In the genomic region with DNA sequence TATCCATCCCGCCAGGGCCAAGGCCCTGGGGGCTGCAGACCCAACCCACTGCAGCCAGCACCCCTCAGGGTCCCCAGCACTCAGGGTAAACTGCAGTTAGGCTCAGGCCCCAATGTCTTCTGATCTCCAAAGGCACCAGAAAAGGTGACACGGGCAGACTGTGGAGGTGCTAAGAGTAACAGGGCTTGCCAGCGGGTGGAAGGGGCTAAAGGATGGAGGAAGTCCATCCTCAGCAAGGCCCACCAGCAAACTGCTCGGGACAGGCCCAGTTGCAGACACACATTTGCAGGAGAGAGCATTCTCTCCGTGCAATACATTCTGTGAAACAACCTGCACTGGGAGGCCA, we compare ENCODE assay signal across 1 cellular context.
TF ChIP-seq lines count a peak whose summit lies in the region.

No MANE protein-coding gene starts in this region.

TF ChIP-seq in liver, 16 proteins besides CTCF, POLR2A, EP300 and RAD21 (continued from another document):
- TF ChIP-seq, protein P1, sequence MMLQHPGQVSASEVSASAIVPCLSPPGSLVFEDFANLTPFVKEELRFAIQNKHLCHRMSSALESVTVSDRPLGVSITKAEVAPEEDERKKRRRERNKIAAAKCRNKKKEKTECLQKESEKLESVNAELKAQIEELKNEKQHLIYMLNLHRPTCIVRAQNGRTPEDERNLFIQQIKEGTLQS (IDR thresholded peaks at IDR 0.05) = no peak
- TF ChIP-seq JUND (IDR thresholded peaks at IDR 0.05) (no peak), RXRA (IDR thresholded peaks at IDR 0.05) (no peak), NR2F2 (IDR thresholded peaks at IDR 0.05) (no peak), HNF4A (conservative IDR thresholded peaks at IDR 0.05) (no peak), EGR1 (IDR thresholded peaks at IDR 0.05; ENCODE audit: low read depth in 2 of 2) (no peak), TAF1 (conservative IDR thresholded peaks at IDR 0.05) (no peak), SP1 (IDR thresholded peaks at IDR 0.05) (no peak), YY1 (IDR thresholded peaks at IDR 0.05) (no peak), FOXA1 (IDR thresholded peaks at IDR 0.05) (no peak), GABPA (IDR thresholded peaks at IDR 0.05 in 1 of 2, conservative IDR thresholded peaks at IDR 0.05 in 1 of 2) (no peak), FOXA2 (IDR thresholded peaks at IDR 0.05) (no peak), HNF4G (IDR thresholded peaks at IDR 0.05) (no peak)
- TF ChIP-seq, protein P2, sequence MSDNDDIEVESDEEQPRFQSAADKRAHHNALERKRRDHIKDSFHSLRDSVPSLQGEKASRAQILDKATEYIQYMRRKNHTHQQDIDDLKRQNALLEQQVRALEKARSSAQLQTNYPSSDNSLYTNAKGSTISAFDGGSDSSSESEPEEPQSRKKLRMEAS (IDR thresholded peaks at IDR 0.05) = no peak
- TF ChIP-seq, protein P3, sequence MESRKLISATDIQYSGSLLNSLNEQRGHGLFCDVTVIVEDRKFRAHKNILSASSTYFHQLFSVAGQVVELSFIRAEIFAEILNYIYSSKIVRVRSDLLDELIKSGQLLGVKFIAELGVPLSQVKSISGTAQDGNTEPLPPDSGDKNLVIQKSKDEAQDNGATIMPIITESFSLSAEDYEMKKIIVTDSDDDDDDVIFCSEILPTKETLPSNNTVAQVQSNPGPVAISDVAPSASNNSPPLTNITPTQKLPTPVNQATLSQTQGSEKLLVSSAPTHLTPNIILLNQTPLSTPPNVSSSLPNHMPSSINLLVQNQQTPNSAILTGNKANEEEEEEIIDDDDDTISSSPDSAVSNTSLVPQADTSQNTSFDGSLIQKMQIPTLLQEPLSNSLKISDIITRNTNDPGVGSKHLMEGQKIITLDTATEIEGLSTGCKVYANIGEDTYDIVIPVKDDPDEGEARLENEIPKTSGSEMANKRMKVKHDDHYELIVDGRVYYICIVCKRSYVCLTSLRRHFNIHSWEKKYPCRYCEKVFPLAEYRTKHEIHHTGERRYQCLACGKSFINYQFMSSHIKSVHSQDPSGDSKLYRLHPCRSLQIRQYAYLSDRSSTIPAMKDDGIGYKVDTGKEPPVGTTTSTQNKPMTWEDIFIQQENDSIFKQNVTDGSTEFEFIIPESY (IDR thresholded peaks at IDR 0.05) = no peak
TF ChIP-seq in liver: peak in this region for 0.
